ENCODE assay signal across 16 cellular contexts in the genomic region with DNA sequence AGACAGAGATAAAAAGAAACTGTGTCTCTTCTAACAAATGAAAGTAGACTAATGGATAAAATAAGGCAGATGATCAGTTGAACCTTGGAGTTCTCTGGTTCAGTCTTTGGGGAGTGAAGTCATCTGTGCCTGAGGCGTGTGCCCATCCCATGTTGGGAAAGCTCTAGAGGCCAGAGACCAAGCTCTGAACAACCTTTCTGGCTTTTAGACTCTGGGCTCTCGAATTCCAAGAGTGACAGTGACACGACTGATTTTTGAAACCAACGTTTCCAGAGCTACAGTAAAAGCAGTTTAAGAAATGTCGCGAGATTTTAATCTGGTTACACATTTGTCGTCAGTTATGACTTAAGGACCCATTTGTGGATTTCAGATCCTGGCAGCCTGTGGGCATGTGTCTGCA.
A peak's percentile ranks its signal among the peaks of the same experiment; 100 is the strongest.
DNase-seq lines count a peak whose midpoint lies in the region.
"Had no signal": no experiment of that assay in that cellular context is flagged by ENCODE, and none has a peak within 500 bp of the region (broad histone marks: within the 10 kb centered on the region; RNA-seq: fewer than 3 reads in every experiment).

No MANE protein-coding gene starts in this region.

- H4K8ac ChIP-seq in trophoblast cell (ENCODE audit: low read depth, low read length) (no peak overlapping the region), mesenchymal stem cell (ENCODE audit: low read length) (no peak overlapping the region)

- H3K79me2 ChIP-seq in trophoblast cell (ENCODE audit: control insufficient read depth, insufficient read depth, low read length, poor library complexity), result no peaks in the 10 kb centered on the region

- H3K36me3 ChIP-seq in SK-N-MC (ENCODE audit: insufficient read depth, low read length) (no peaks in the 10 kb centered on the region), trophoblast cell (ENCODE audit: control insufficient read depth in 1 of 2, insufficient read depth in 2 of 2, low read length in 2 of 2) (no peaks in the 10 kb centered on the region), mesenchymal stem cell (ENCODE audit: control insufficient read depth in 1 of 2, insufficient read depth in 2 of 2, low read depth in 1 of 2, low read length in 2 of 2) (no peaks in the 10 kb centered on the region)
- H3K36me3 ChIP-seq: BLaER1 treated with 17β-estradiol and CSF1 and Interleukin-3, amounts not matched to agents 10 nM and 100 nM had no signal

- H4K91ac ChIP-seq in trophoblast cell (ENCODE audit: low read depth, low read length), result no peak overlapping the region
- H4K91ac ChIP-seq in mesenchymal stem cell (ENCODE audit: low read length), result no peak overlapping the region

- H3K9ac ChIP-seq in SK-N-MC (ENCODE audit: insufficient read length), result no peak overlapping the region
- no peak overlapping the region for H3K9ac ChIP-seq in trophoblast cell (ENCODE audit: low read length)
- no peak overlapping the region for H3K9ac ChIP-seq in mesenchymal stem cell (ENCODE audit: low read length)
- H3K9ac ChIP-seq: BLaER1 treated with 17β-estradiol and CSF1 and Interleukin-3, amounts not matched to agents 10 nM and 100 nM had no signal

- H2AK5ac ChIP-seq in trophoblast cell (ENCODE audit: low read length) (no peak overlapping the region), mesenchymal stem cell (ENCODE audit: low read length, severe bottlenecking) (no peak overlapping the region)

- H3K4me2 ChIP-seq in trophoblast cell (ENCODE audit: low read length) (no peak overlapping the region), mesenchymal stem cell (ENCODE audit: low read length, poor library complexity, severe bottlenecking) (no peak overlapping the region)
- H3K4me2 ChIP-seq: BLaER1 treated with 17β-estradiol and CSF1 and Interleukin-3, amounts not matched to agents 10 nM and 100 nM had no signal

- H2AFZ ChIP-seq in trophoblast cell (ENCODE audit: insufficient read depth, low read length, poor library complexity) (no peak overlapping the region), mesenchymal stem cell (ENCODE audit: low read depth, low read length) (no peak overlapping the region)

- H3K4me3 ChIP-seq in SK-N-MC (no peak overlapping the region), trophoblast cell (ENCODE audit: low read depth, low read length) (no peak overlapping the region), mesenchymal stem cell (ENCODE audit: insufficient read depth in 1 of 2, low read depth in 1 of 2, low read length in 2 of 2) (no peak overlapping the region)
- H3K4me3 ChIP-seq: BLaER1 treated with 17β-estradiol and CSF1 and Interleukin-3, amounts not matched to agents 10 nM and 100 nM had no signal

- WGBS in trophoblast cell (ENCODE audit: extremely low coverage, insufficient coverage, insufficient read length), result no CpG with 5 or more reads among the region's 7 CpGs
- WGBS in mesenchymal stem cell, result 83% methylated on average over 7 of the region's 7 CpGs

- H3K14ac ChIP-seq in trophoblast cell (ENCODE audit: low read length) (no peak overlapping the region), mesenchymal stem cell (ENCODE audit: low read length in 2 of 2) (no peak overlapping the region)

- no peak overlapping the region for H2BK120ac ChIP-seq in trophoblast cell (ENCODE audit: insufficient read depth, low read length, poor library complexity)
- H2BK120ac ChIP-seq in mesenchymal stem cell (ENCODE audit: low read depth, low read length), result no peak overlapping the region

- no peak overlapping the region for H3K4ac ChIP-seq in trophoblast cell (ENCODE audit: low read depth, low read length)
- no peak overlapping the region for H3K4ac ChIP-seq in mesenchymal stem cell (ENCODE audit: low read depth in 1 of 2, low read length in 2 of 2)

- H3K9me3 ChIP-seq in SK-N-MC (ENCODE audit: low read depth, low read length) (no peaks in the 10 kb centered on the region), trophoblast cell (ENCODE audit: insufficient read depth, low read depth, low read length) (peaks cover 2% of the 10 kb centered on the region), mesenchymal stem cell (ENCODE audit: control insufficient read depth, low read length) (no peaks in the 10 kb centered on the region)

- no peak overlapping the region for H2BK5ac ChIP-seq in trophoblast cell (ENCODE audit: low read depth, low read length, poor library complexity)
- H2BK5ac ChIP-seq in mesenchymal stem cell (ENCODE audit: low read depth, low read length, poor library complexity, severe bottlenecking), result no peak overlapping the region

- H3K23ac ChIP-seq in trophoblast cell (ENCODE audit: low read length), result no peak overlapping the region
- H3K23ac ChIP-seq in mesenchymal stem cell (ENCODE audit: low read length in 2 of 2), result no peak overlapping the region

- peak overlapping the region; percentile 21; the same call in 1 of the 2 replicates for H3K27ac ChIP-seq in SK-N-MC
- H3K27ac ChIP-seq in trophoblast cell (ENCODE audit: low read depth, low read length), result no peak overlapping the region
- H3K27ac ChIP-seq in mesenchymal stem cell (ENCODE audit: low read length, poor library complexity, severe bottlenecking), result no peak overlapping the region
- H3K27ac ChIP-seq: BLaER1 treated with 17β-estradiol and CSF1 and Interleukin-3, amounts not matched to agents 10 nM and 100 nM; HL-60 had no signal

- H2BK15ac ChIP-seq in mesenchymal stem cell (ENCODE audit: low read depth, poor library complexity, severe bottlenecking), result no peak overlapping the region

- H2BK12ac ChIP-seq in trophoblast cell (ENCODE audit: low read length), result no peak overlapping the region
- H2BK12ac ChIP-seq in mesenchymal stem cell (ENCODE audit: low read length in 2 of 2), result no peak overlapping the region

- H3K4me1 ChIP-seq in trophoblast cell (ENCODE audit: control insufficient read depth in 1 of 2, insufficient read depth in 2 of 2, low read length in 2 of 2) (peaks cover 0 to 2% of the 10 kb centered on the region in 2 experiments), mesenchymal stem cell (ENCODE audit: control insufficient read depth, insufficient read depth, low read depth, low read length) (no peaks in the 10 kb centered on the region)

- H3K79me1 ChIP-seq in trophoblast cell (ENCODE audit: low read length), result no peaks in the 10 kb centered on the region
- H3K79me1 ChIP-seq in mesenchymal stem cell (replicated peaks; ENCODE audit: low read length, poor library complexity, severe bottlenecking), result no peaks in the 10 kb centered on the region

- no peaks in the 10 kb centered on the region for H3K27me3 ChIP-seq in trophoblast cell (ENCODE audit: insufficient read depth, low read length)
- peaks cover 13 to 44% of the 10 kb centered on the region in 2 experiments for H3K27me3 ChIP-seq in mesenchymal stem cell (ENCODE audit: control insufficient read depth in 1 of 2, insufficient read depth in 1 of 2, low read length in 2 of 2)
- H3K27me3 ChIP-seq: BLaER1 treated with 17β-estradiol and CSF1 and Interleukin-3, amounts not matched to agents 10 nM and 100 nM had no signal

- DNase-seq in ELF-1 (ENCODE audit: low read depth, low spot score) (peak; percentile 52), SK-N-MC (ENCODE audit: low read depth, low spot score) (no peak), islet precursor cell (peak; percentile 53), trophoblast cell (peak; percentile 59 to 75), mesenchymal stem cell (no peak), NCI-H748 (lab: John Stamatoyannopoulos, UW; ENCODE audit: unreplicated experiment) (no peak)
- DNase-seq: Calu3; CD8-positive, alpha-beta T cell; DMS53; DND-41; EL; GOT3; H7; HFFc6 had no signal

- H4K12ac ChIP-seq in trophoblast cell (ENCODE audit: low read depth, low read length), result no peak overlapping the region

- H3K18ac ChIP-seq in trophoblast cell (ENCODE audit: low read length) (no peak overlapping the region), mesenchymal stem cell (ENCODE audit: low read depth in 1 of 2, low read length in 2 of 2) (no peak overlapping the region)

Comparison
In these comparisons a context has a peak if more than half of its experiments do, and no peak if none do; other contexts are left out.
1. DNase-seq: peak in ELF-1 (single experiment), islet precursor cell (single experiment) and trophoblast cell (2 of 2); none in SK-N-MC (single experiment), mesenchymal stem cell (single experiment) and NCI-H748 (single experiment).